ENCODE assay signal across 1 cellular context in the genomic region with DNA sequence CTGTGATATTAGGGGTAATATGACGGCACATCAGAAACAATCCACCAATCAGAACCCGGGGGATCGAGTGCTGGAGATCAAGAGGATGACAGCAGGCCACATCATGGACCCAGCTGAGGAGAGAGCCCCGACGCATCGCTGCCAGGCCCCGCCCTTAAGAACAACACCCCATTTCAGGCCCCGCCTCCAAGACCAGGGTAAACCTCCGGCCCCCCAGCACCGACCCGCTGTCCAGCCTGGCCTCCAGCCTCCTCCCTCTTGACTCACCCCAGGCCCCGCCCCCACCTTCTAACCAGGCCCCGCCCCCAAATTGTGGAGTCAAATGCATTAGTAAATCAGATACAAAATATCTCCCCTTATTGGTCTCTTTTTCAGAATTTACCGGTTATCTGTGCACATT.
TF ChIP-seq lines count a peak whose summit lies in the region.

No MANE protein-coding gene starts in this region.

TF ChIP-seq in GM23338, 12 proteins besides CTCF, POLR2A, EP300 and RAD21 (continued from another document):
- TF ChIP-seq, protein P1, sequence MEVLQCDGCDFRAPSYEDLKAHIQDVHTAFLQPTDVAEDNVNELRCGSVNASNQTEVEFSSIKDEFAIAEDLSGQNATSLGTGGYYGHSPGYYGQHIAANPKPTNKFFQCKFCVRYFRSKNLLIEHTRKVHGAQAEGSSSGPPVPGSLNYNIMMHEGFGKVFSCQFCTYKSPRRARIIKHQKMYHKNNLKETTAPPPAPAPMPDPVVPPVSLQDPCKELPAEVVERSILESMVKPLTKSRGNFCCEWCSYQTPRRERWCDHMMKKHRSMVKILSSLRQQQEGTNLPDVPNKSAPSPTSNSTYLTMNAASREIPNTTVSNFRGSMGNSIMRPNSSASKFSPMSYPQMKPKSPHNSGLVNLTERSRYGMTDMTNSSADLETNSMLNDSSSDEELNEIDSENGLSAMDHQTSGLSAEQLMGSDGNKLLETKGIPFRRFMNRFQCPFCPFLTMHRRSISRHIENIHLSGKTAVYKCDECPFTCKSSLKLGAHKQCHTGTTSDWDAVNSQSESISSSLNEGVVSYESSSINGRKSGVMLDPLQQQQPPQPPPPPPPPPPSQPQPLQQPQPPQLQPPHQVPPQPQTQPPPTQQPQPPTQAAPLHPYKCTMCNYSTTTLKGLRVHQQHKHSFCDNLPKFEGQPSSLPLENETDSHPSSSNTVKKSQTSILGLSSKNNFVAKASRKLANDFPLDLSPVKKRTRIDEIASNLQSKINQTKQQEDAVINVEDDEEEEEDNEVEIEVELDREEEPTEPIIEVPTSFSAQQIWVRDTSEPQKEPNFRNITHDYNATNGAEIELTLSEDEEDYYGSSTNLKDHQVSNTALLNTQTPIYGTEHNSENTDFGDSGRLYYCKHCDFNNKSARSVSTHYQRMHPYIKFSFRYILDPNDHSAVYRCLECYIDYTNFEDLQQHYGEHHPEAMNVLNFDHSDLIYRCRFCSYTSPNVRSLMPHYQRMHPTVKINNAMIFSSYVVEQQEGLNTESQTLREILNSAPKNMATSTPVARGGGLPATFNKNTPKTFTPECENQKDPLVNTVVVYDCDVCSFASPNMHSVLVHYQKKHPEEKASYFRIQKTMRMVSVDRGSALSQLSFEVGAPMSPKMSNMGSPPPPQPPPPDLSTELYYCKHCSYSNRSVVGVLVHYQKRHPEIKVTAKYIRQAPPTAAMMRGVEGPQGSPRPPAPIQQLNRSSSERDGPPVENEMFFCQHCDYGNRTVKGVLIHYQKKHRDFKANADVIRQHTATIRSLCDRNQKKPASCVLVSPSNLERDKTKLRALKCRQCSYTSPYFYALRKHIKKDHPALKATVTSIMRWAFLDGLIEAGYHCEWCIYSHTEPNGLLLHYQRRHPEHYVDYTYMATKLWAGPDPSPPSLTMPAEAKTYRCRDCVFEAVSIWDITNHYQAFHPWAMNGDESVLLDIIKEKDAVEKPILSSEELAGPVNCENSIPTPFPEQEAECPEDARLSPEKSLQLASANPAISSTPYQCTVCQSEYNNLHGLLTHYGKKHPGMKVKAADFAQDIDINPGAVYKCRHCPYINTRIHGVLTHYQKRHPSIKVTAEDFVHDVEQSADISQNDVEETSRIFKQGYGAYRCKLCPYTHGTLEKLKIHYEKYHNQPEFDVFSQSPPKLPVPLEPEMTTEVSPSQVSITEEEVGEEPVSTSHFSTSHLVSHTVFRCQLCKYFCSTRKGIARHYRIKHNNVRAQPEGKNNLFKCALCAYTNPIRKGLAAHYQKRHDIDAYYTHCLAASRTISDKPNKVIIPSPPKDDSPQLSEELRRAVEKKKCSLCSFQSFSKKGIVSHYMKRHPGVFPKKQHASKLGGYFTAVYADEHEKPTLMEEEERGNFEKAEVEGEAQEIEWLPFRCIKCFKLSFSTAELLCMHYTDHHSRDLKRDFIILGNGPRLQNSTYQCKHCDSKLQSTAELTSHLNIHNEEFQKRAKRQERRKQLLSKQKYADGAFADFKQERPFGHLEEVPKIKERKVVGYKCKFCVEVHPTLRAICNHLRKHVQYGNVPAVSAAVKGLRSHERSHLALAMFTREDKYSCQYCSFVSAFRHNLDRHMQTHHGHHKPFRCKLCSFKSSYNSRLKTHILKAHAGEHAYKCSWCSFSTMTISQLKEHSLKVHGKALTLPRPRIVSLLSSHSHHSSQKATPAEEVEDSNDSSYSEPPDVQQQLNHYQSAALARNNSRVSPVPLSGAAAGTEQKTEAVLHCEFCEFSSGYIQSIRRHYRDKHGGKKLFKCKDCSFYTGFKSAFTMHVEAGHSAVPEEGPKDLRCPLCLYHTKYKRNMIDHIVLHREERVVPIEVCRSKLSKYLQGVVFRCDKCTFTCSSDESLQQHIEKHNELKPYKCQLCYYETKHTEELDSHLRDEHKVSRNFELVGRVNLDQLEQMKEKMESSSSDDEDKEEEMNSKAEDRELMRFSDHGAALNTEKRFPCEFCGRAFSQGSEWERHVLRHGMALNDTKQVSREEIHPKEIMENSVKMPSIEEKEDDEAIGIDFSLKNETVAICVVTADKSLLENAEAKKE (CRISPR knock-in tag; IDR thresholded peaks at IDR 0.05): no peak
- TF ChIP-seq EZH2 (IDR thresholded peaks at IDR 0.05; ENCODE audit: low read depth, unreplicated experiment) (no peak), NANOG (IDR thresholded peaks at IDR 0.05; ENCODE audit: borderline replicate concordance) (no peak), POLR2AphosphoS5 (IDR thresholded peaks at IDR 0.05; ENCODE audit: low read depth) (no peak), JUNB (IDR thresholded peaks at IDR 0.05; ENCODE audit: unreplicated experiment) (no peak), STAT1 (IDR thresholded peaks at IDR 0.05; ENCODE audit: unreplicated experiment) (no peak), ZNF114 (CRISPR knock-in tag; IDR thresholded peaks at IDR 0.05) (no peak)
- TF ChIP-seq, protein P2, sequence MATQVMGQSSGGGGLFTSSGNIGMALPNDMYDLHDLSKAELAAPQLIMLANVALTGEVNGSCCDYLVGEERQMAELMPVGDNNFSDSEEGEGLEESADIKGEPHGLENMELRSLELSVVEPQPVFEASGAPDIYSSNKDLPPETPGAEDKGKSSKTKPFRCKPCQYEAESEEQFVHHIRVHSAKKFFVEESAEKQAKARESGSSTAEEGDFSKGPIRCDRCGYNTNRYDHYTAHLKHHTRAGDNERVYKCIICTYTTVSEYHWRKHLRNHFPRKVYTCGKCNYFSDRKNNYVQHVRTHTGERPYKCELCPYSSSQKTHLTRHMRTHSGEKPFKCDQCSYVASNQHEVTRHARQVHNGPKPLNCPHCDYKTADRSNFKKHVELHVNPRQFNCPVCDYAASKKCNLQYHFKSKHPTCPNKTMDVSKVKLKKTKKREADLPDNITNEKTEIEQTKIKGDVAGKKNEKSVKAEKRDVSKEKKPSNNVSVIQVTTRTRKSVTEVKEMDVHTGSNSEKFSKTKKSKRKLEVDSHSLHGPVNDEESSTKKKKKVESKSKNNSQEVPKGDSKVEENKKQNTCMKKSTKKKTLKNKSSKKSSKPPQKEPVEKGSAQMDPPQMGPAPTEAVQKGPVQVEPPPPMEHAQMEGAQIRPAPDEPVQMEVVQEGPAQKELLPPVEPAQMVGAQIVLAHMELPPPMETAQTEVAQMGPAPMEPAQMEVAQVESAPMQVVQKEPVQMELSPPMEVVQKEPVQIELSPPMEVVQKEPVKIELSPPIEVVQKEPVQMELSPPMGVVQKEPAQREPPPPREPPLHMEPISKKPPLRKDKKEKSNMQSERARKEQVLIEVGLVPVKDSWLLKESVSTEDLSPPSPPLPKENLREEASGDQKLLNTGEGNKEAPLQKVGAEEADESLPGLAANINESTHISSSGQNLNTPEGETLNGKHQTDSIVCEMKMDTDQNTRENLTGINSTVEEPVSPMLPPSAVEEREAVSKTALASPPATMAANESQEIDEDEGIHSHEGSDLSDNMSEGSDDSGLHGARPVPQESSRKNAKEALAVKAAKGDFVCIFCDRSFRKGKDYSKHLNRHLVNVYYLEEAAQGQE (IDR thresholded peaks at IDR 0.05; ENCODE audit: unreplicated experiment): no peak
